2 cellular contexts compared by ENCODE assay signal in genomic region chr4:41791557-41791956, GRCh38.
TF ChIP-seq lines count a peak whose summit lies in the region.

No MANE protein-coding gene starts in this region.

TF ChIP-seq in HepG2, 621 proteins besides CTCF, POLR2A, EP300 and RAD21:
- TF ChIP-seq E2F1 (CRISPR knock-in tag; IDR thresholded peaks at IDR 0.05) = no peak

TF ChIP-seq in WTC11, 78 proteins besides CTCF, POLR2A, EP300 and RAD21:
- TF ChIP-seq NR3C1 (CRISPR knock-in tag; conservative IDR thresholded peaks at IDR 0.05; ENCODE audit: low read depth) (no peak), ZNF121 (CRISPR knock-in tag; IDR thresholded peaks at IDR 0.05) (no peak), ETV6 (CRISPR knock-in tag; IDR thresholded peaks at IDR 0.05) (no peak), IRF1 (CRISPR knock-in tag; IDR thresholded peaks at IDR 0.05) (no peak), GTF2I (CRISPR knock-in tag; conservative IDR thresholded peaks at IDR 0.05) (no peak), ATF1 (CRISPR knock-in tag; IDR thresholded peaks at IDR 0.05) (no peak), ATF2 (CRISPR knock-in tag; IDR thresholded peaks at IDR 0.05; ENCODE audit: borderline replicate concordance, low read depth) (no peak), FOXP1 (CRISPR knock-in tag; IDR thresholded peaks at IDR 0.05; ENCODE audit: borderline replicate concordance) (no peak), MXD4 (CRISPR knock-in tag; IDR thresholded peaks at IDR 0.05; ENCODE audit: borderline replicate concordance) (no peak), SMAD4 (CRISPR knock-in tag; IDR thresholded peaks at IDR 0.05) (no peak), ZNF232 (CRISPR knock-in tag; IDR thresholded peaks at IDR 0.05) (no peak), IRF2 (CRISPR knock-in tag; IDR thresholded peaks at IDR 0.05; ENCODE audit: borderline replicate concordance, low read depth) (no peak), ZNF671 (CRISPR knock-in tag; IDR thresholded peaks at IDR 0.05) (no peak), TEAD1 (CRISPR knock-in tag; IDR thresholded peaks at IDR 0.05) (no peak), AR (CRISPR knock-in tag; IDR thresholded peaks at IDR 0.05) (no peak), CREB1 (CRISPR knock-in tag; IDR thresholded peaks at IDR 0.05) (no peak), CBFB (CRISPR knock-in tag; IDR thresholded peaks at IDR 0.05; ENCODE audit: low read depth) (no peak), JUN (CRISPR knock-in tag; IDR thresholded peaks at IDR 0.05) (no peak)
